In the genomic region with DNA sequence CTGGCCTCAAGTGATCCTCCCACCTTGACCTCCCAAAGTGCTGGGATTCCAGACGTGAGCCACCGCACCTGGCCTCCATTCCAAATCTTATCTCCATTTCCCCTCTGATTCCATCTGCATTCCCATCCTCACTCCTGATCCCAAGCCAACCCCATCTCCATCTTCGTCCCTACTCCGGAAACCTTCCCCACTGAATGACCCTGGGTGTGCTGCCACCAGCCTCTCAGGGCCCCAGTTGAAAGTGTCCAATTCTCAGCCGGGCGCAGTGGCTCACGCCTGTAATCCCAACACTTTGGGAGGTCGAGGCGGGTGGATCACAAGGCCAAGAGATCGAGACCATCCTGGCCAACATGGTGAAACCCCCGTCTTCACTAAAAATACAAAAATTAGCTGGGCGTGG, we compare ENCODE assay signal across 4 cellular contexts. TPM values are rescaled to one million over a fixed set of nuclear protein-coding genes. Genes with fewer than 3 reads are reported as not detected.
"Had no signal": no experiment of that assay in that cellular context is flagged by ENCODE, and none has a peak within 500 bp of the region (broad histone marks: within the 10 kb centered on the region; RNA-seq: fewer than 3 reads in every experiment).

No MANE protein-coding gene starts in this region.

RNA-seq across cellular contexts. Expression of gene C3, which starts 11.5 kb away (rescaled TPM):
- total RNA-seq: SJCRH30, SK-MEL-5 had no signal

RNA-seq across cellular contexts. Expression of gene TNFSF14, which starts 39.0 kb away (rescaled TPM):
- total RNA-seq: LHCN-M2, PC-3, SJCRH30, SK-MEL-5 had no signal

RNA-seq across cellular contexts. Expression of gene SH2D3A, which starts 58.3 kb away (rescaled TPM):
- total RNA-seq: LHCN-M2, SJCRH30 had no signal
